Comparison of ENCODE assay signal across 14 cellular contexts in genomic region chr9:19788614-19789271, GRCh38. TPM values are rescaled to one million over a fixed set of nuclear protein-coding genes. Genes with fewer than 3 reads are reported as not detected.
A peak's percentile ranks its signal among the peaks of the same experiment; 100 is the strongest.
DNase-seq lines count a peak whose midpoint lies in the region; ATAC-seq and TF ChIP-seq lines count a peak whose summit lies in the region.
"Had no signal": no experiment of that assay in that cellular context is flagged by ENCODE, and none has a peak within 500 bp of the region (broad histone marks: within the 10 kb centered on the region; RNA-seq: fewer than 3 reads in every experiment).

Gene SLC24A2 (minus strand): TSS chr9:19789037.

- H3K4me3 Mint-ChIP-seq in GM23338 = peak within 1 kb of the TSS; percentile 84
- H3K4me3 Mint-ChIP-seq in glutamatergic neuron (ENCODE audit: unreplicated experiment) = peak within 1 kb of the TSS; percentile 85
- H3K4me3 Mint-ChIP-seq in osteocyte (ENCODE audit: unreplicated experiment) = peak within 1 kb of the TSS; percentile 22
- no peak within 1 kb of the TSS for H3K4me3 Mint-ChIP-seq in naive thymus-derived CD4-positive, alpha-beta T cell
- H3K4me3 Mint-ChIP-seq: dendritic cell treated with granulocyte-macrophage colony-stimulating factor and Interleukin-4, amounts not matched to agents 40 ng/mL and 50 ng/mL, for 4 days had no signal

- 0 out of 2 replicates have a peak, but pooled peaks cover 6% of the 10 kb centered on the region for H3K9me2 ChIP-seq in GM23338 (ENCODE audit: insufficient read depth)

- no peaks in the 10 kb centered on the region for H3F3A ChIP-seq in GM23338 (replicated peaks; ENCODE audit: low read depth)

- peak within 1 kb of the TSS; percentile 75 for H3K4me2 ChIP-seq in GM23338

- H3K27me3 ChIP-seq in GM23338 (ENCODE audit: insufficient read depth) = peaks cover 53% of the 10 kb centered on the region
- no peaks in the 10 kb centered on the region for H3K27me3 ChIP-seq in naive thymus-derived CD4-positive, alpha-beta T cell (ENCODE audit: control insufficient read depth in 2 of 2, insufficient read depth in 2 of 2, low read length in 2 of 2)
- H3K27me3 ChIP-seq: uterus had no signal

- DNase-seq in GM23338 (ENCODE audit: low spot score) (peak; percentile 75), NCI-H345 (lab: John Stamatoyannopoulos, UW) (peak; percentile 59), glutamatergic neuron (peak; percentile 68), osteocyte (ENCODE audit: extremely low spot score, unreplicated experiment) (no peak)
- no peak for DNase-seq in naive thymus-derived CD4-positive, alpha-beta T cell
- DNase-seq in activated naive CD4-positive, alpha-beta T cell treated with Interleukin-2 at 50 U/mL for 16 hours = no peak
- DNase-seq in central memory CD4-positive, alpha-beta T cell = no peak
- DNase-seq: kidney glomerular epithelial cell; stimulated activated CD4-positive, alpha-beta T cell treated with anti-CD3 and anti-CD28 coated beads, Interleukin-2, amount 100 ng/mL, for 48 hours; uterus had no signal

- no peaks in the 10 kb centered on the region for H4K20me1 ChIP-seq in GM23338 (replicated peaks; ENCODE audit: insufficient read depth)

- H3K4me1 ChIP-seq in GM23338 (ENCODE audit: insufficient read depth) = peaks cover 41% of the 10 kb centered on the region
- H3K4me1 ChIP-seq in naive thymus-derived CD4-positive, alpha-beta T cell (ENCODE audit: control insufficient read depth in 2 of 2, insufficient read depth in 2 of 2, low read length in 2 of 2) = no peaks in the 10 kb centered on the region
- H3K4me1 ChIP-seq: uterus had no signal

- H3K36me3 Mint-ChIP-seq in GM23338 (ENCODE audit: low read depth) (peaks cover 16% of the 10 kb centered on the region; the same call in 2 of the 3 replicates), glutamatergic neuron (ENCODE audit: unreplicated experiment) (no peaks in the 10 kb centered on the region), osteocyte (ENCODE audit: unreplicated experiment) (no peaks in the 10 kb centered on the region)
- H3K36me3 Mint-ChIP-seq in naive thymus-derived CD4-positive, alpha-beta T cell = no peaks in the 10 kb centered on the region

- H3K4me1 Mint-ChIP-seq in GM23338 (peaks cover 40% of the 10 kb centered on the region), glutamatergic neuron (ENCODE audit: low read depth, unreplicated experiment) (peaks cover 3% of the 10 kb centered on the region), osteocyte (ENCODE audit: unreplicated experiment) (peaks cover 3% of the 10 kb centered on the region)
- peaks cover 0 to 2% (median 0%) of the 10 kb centered on the region in 7 donors for H3K4me1 Mint-ChIP-seq in naive thymus-derived CD4-positive, alpha-beta T cell

- no peak for TF ChIP-seq CTCF in GM23338 (conservative IDR thresholded peaks at IDR 0.05; ENCODE audit: low read depth in 2 of 2)
- no peak for TF ChIP-seq CTCF in glutamatergic neuron (IDR thresholded peaks at IDR 0.05; ENCODE audit: partially characterized antibody, unreplicated experiment)
- TF ChIP-seq CTCF in osteocyte (IDR thresholded peaks at IDR 0.05) = no peak

- peak within 1 kb of the TSS; percentile 98 for H2AFZ ChIP-seq in GM23338

- peaks cover 24% of the 10 kb centered on the region for H3K27me3 Mint-ChIP-seq in GM23338 (ENCODE audit: insufficient read depth, low read depth, poor library complexity)
- H3K27me3 Mint-ChIP-seq in glutamatergic neuron (ENCODE audit: unreplicated experiment) = peaks cover 4% of the 10 kb centered on the region
- H3K27me3 Mint-ChIP-seq in osteocyte (ENCODE audit: unreplicated experiment) = peaks cover 49% of the 10 kb centered on the region
- H3K27me3 Mint-ChIP-seq in naive thymus-derived CD4-positive, alpha-beta T cell = peaks cover 37 to 71% (median 50%) of the 10 kb centered on the region in 5 donors

- H3K27ac Mint-ChIP-seq in GM23338 (no peak within 1 kb of the TSS), glutamatergic neuron (ENCODE audit: unreplicated experiment) (no peak within 1 kb of the TSS), osteocyte (ENCODE audit: unreplicated experiment) (no peak within 1 kb of the TSS)
- H3K27ac Mint-ChIP-seq in naive thymus-derived CD4-positive, alpha-beta T cell = no peak within 1 kb of the TSS
- H3K27ac Mint-ChIP-seq: dendritic cell treated with granulocyte-macrophage colony-stimulating factor and Interleukin-4, amounts not matched to agents 40 ng/mL and 50 ng/mL, for 4 days had no signal

- ATAC-seq in GM23338 = peak; percentile 94
- no peak for ATAC-seq in naive thymus-derived CD4-positive, alpha-beta T cell
- ATAC-seq in HG03196 (IDR thresholded peaks at IDR 0.05; ENCODE audit: unreplicated experiment) = no peak

- H3K9me3 ChIP-seq in naive thymus-derived CD4-positive, alpha-beta T cell (ENCODE audit: control insufficient read depth in 2 of 3, low read length in 3 of 3) = no peaks in the 10 kb centered on the region
- H3K9me3 ChIP-seq: uterus had no signal

- peaks cover 6% of the 10 kb centered on the region; the same call in 1 of the 2 replicates for H3K79me2 ChIP-seq in GM23338 (replicated peaks; ENCODE audit: insufficient read depth)

- no peaks in the 10 kb centered on the region for H3K36me3 ChIP-seq in GM23338 (ENCODE audit: insufficient read depth)
- no peaks in the 10 kb centered on the region for H3K36me3 ChIP-seq in naive thymus-derived CD4-positive, alpha-beta T cell (ENCODE audit: control insufficient read depth in 2 of 3, insufficient read depth in 3 of 3, low read length in 3 of 3)
- H3K36me3 ChIP-seq: uterus had no signal

- POLR2A ChIA-PET in naive thymus-derived CD4-positive, alpha-beta T cell (lab: Charles Lee) = no interaction called here

- H3K9me3 Mint-ChIP-seq in GM23338 (peaks cover 4% of the 10 kb centered on the region; the same call in 1 of the 3 replicates), glutamatergic neuron (ENCODE audit: unreplicated experiment) (peaks cover 5% of the 10 kb centered on the region), osteocyte (ENCODE audit: unreplicated experiment) (peaks cover 4% of the 10 kb centered on the region)
- peaks cover 0 to 8% (median 0%) of the 10 kb centered on the region in 11 donors for H3K9me3 Mint-ChIP-seq in naive thymus-derived CD4-positive, alpha-beta T cell
- H3K9me3 Mint-ChIP-seq: dendritic cell treated with granulocyte-macrophage colony-stimulating factor and Interleukin-4, amounts not matched to agents 40 ng/mL and 50 ng/mL, for 4 days had no signal

- CTCF ChIA-PET in naive thymus-derived CD4-positive, alpha-beta T cell (lab: Charles Lee) = no interaction called here

- intact Hi-C loops in naive thymus-derived CD4-positive, alpha-beta T cell (cut with micrococcal nuclease) = loop anchor here in 1 of 2 donors (10.0 kb wide), 1 partner anchor 74 kb away; no protein-coding TSS in a partner anchor

- no peak within 1 kb of the TSS for H3K27ac ChIP-seq in GM23338 (ENCODE audit: low read depth)
- no peak within 1 kb of the TSS for H3K27ac ChIP-seq in naive thymus-derived CD4-positive, alpha-beta T cell (ENCODE audit: low read depth, low read length)
- H3K27ac ChIP-seq: uterus had no signal

- H3K4me3 ChIP-seq in GM23338 = peak within 1 kb of the TSS; percentile 81
- H3K4me3 ChIP-seq in naive thymus-derived CD4-positive, alpha-beta T cell (ENCODE audit: low read length) = no peak within 1 kb of the TSS

TF ChIP-seq in GM23338, 12 proteins besides CTCF, POLR2A, EP300 and RAD21:
- TF ChIP-seq CREB1 (CRISPR knock-in tag; IDR thresholded peaks at IDR 0.05; ENCODE audit: low read depth) = 0 out of 2 replicates have a peak, but pooled peaks have one; percentile 13
- TF ChIP-seq ZNF114 (CRISPR knock-in tag; IDR thresholded peaks at IDR 0.05) = no peak
- TF ChIP-seq POLR2AphosphoS5 (IDR thresholded peaks at IDR 0.05; ENCODE audit: low read depth) = peak; percentile 52
- no peak for TF ChIP-seq JUNB (IDR thresholded peaks at IDR 0.05; ENCODE audit: unreplicated experiment)
- TF ChIP-seq ZNF331 (CRISPR knock-in tag; IDR thresholded peaks at IDR 0.05; ENCODE audit: low read depth) = no peak

RNA-seq across cellular contexts. Expression of gene SLC24A2, which starts in this region (rescaled TPM):
- total RNA-seq in GM23338 (2014; rRNA removed; shearing (Covaris generic)) = 7.1 and 7.3 TPM in 2 replicates
- 2.6 and 3.5 TPM in 2 replicates for polyA plus RNA-seq in GM23338 (2016; fragmentation: Nextera tagmentation; extraction: Ambion mirVana)
- total RNA-seq in glutamatergic neuron (ENCODE audit: unreplicated experiment) = 5.1 TPM
- total RNA-seq in osteocyte = not detected in 2 replicates
- under 1 TPM in 1 of 5 experiments, not detected in 4; 0.11 TPM for total RNA-seq in naive thymus-derived CD4-positive, alpha-beta T cell
- polyA plus RNA-seq in naive thymus-derived CD4-positive, alpha-beta T cell = not detected
- total RNA-seq: Daoy, SK-MEL-5 had no signal

Comparison
In these comparisons a context has a peak if more than half of its experiments do, and no peak if none do; other contexts are left out.
1. DNase-seq: peak in GM23338 (single experiment), NCI-H345 (single experiment) and glutamatergic neuron (single experiment); none in osteocyte (single experiment), naive thymus-derived CD4-positive, alpha-beta T cell (0 of 9), activated naive CD4-positive, alpha-beta T cell treated with Interleukin-2 at 50 U/mL for 16 hours (single experiment) and central memory CD4-positive, alpha-beta T cell (single experiment).
2. H3K4me3 Mint-ChIP-seq: peak in GM23338 (single experiment), glutamatergic neuron (single experiment) and osteocyte (single experiment); none in naive thymus-derived CD4-positive, alpha-beta T cell (0 of 10).